In the genomic region with DNA sequence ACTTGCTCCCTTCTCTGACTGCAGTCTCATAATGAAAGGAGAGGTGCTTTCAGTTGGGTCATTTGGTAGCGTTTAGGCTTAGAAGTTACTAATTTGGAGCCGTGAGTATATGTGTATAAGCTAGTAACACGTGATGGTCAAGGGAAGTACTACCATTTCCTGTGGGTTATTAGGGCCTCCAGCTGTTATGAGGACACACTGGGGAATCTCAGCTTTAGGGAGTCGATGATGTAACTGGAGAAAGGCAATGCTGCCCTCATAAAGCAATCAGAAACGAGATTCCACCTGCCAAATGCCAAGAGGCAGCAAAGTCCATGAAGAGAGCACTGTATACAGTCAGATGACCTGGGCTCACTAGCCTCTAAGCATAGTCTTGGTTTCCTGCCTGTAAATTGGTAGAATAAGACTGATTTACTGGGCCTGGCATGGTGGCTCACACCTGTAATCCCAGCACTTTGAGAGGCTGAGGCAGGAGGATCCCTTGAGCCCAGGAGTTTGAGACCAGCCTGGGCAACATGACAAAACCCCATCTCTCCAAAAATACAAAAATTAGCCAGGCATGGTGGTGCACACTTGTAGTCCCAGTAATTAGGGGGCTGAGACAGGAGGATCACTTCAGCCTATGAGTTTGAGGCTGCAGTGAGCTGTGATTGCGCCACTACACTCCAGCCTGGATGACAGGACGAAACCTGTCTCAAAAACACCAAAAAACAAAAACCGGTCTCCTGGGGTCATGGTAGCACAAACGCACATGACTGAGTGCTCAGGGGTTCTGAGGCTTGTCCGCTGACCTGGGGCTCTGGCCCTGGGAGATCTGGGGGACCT, we compare ENCODE assay signal across 8 cellular contexts. TPM values are rescaled to one million over a fixed set of nuclear protein-coding genes. Genes with fewer than 3 reads are reported as not detected.
DNase-seq lines count a peak whose midpoint lies in the region; ATAC-seq and TF ChIP-seq lines count a peak whose summit lies in the region.

No MANE protein-coding gene starts in this region.

- H3K4me3 Mint-ChIP-seq in type B pancreatic cell: no peak overlapping the region

- H3K36me3 Mint-ChIP-seq in type B pancreatic cell: peaks cover 10% of the 10 kb centered on the region

- ATAC-seq in GM19438 (IDR thresholded peaks at IDR 0.05; ENCODE audit: low read depth, unreplicated experiment): peak; percentile 93
- peak; percentile 75 for ATAC-seq in HG03378 (IDR thresholded peaks at IDR 0.05; ENCODE audit: unreplicated experiment)

- no peaks in the 10 kb centered on the region for H3K9me3 Mint-ChIP-seq in type B pancreatic cell

- DNase-seq in EH (ENCODE audit: low read depth) (peak; percentile 93), SW 1271 (lab: John Stamatoyannopoulos, UW) (peak; percentile 27 to 61), foreskin melanocyte (peak; percentile 77), type B pancreatic cell (ENCODE audit: extremely low spot score, unreplicated experiment) (no peak), inferior parietal cortex (ENCODE audit: extremely low spot score) (no peak)
- no peak for DNase-seq in effector CD8-positive, alpha-beta T cell (lab: John Stamatoyannopoulos, UW)

- TF ChIP-seq CTCF in type B pancreatic cell (conservative IDR thresholded peaks at IDR 0.05): no peak

- peak overlapping the region; percentile 44 for H3K27ac Mint-ChIP-seq in type B pancreatic cell

- peaks cover 14% of the 10 kb centered on the region for H3K4me1 Mint-ChIP-seq in type B pancreatic cell (ENCODE audit: unreplicated experiment)

- no peaks in the 10 kb centered on the region for H3K27me3 Mint-ChIP-seq in type B pancreatic cell

RNA-seq across cellular contexts. Expression of a gene that starts 53.0 kb away (rescaled TPM):
- 283 and 429 TPM in 2 replicates for total RNA-seq in type B pancreatic cell (ENCODE audit: low replicate concordance)

RNA-seq across cellular contexts. Expression of a gene that starts 53.3 kb away (rescaled TPM):
- total RNA-seq in type B pancreatic cell (ENCODE audit: low replicate concordance): 79.0 and 96.8 TPM in 2 replicates

Comparison
In these comparisons a context has a peak if more than half of its experiments do, and no peak if none do; other contexts are left out.
1. DNase-seq: peak in EH (single experiment), SW 1271 (2 of 2) and foreskin melanocyte (single experiment); none in type B pancreatic cell (single experiment), effector CD8-positive, alpha-beta T cell (single experiment) and inferior parietal cortex (single experiment).